16 cellular contexts compared by ENCODE assay signal in genomic region chr3:189457666-189458065, GRCh38.
DNase-seq lines count a peak whose midpoint lies in the region; ATAC-seq, FAIRE-seq and TF ChIP-seq lines count a peak whose summit lies in the region.
"Had no signal": no experiment of that assay in that cellular context is flagged by ENCODE, and none has a peak within 500 bp of the region (broad histone marks: within the 10 kb centered on the region; RNA-seq: fewer than 3 reads in every experiment).

No MANE protein-coding gene starts in this region.

- H3K9me3 ChIP-seq in heart right ventricle: peaks cover 0 to 7% (median 0%) of the 10 kb centered on the region in 11 donors
- no peaks in the 10 kb centered on the region for H3K9me3 ChIP-seq in right atrium auricular region
- H3K9me3 ChIP-seq in kidney (ENCODE audit: control insufficient read depth in 1 of 2, low read length in 2 of 2): no peaks in the 10 kb centered on the region
- no peaks in the 10 kb centered on the region for H3K9me3 ChIP-seq in smooth muscle cell (replicated peaks; ENCODE audit: low read depth)
- no peaks in the 10 kb centered on the region for H3K9me3 ChIP-seq in uterus

- H3K4me2 ChIP-seq in smooth muscle cell: peak overlapping the region; percentile 37
- H3K4me2 ChIP-seq: GM23338 had no signal

- ATAC-seq in heart right ventricle: peak in 6 of 8 donors; percentile 61 to 83 (median 76)
- ATAC-seq: GM23338 had no signal

- H3F3A ChIP-seq in smooth muscle cell (ENCODE audit: low read depth): peaks cover 9% of the 10 kb centered on the region

- TF ChIP-seq CTCF in heart right ventricle (IDR thresholded peaks at IDR 0.05) (no peak), right atrium auricular region (IDR thresholded peaks at IDR 0.05) (no peak), kidney (IDR thresholded peaks at IDR 0.05; ENCODE audit: borderline replicate concordance, extremely low read depth, insufficient read depth) (no peak), smooth muscle cell (IDR thresholded peaks at IDR 0.05; ENCODE audit: borderline replicate concordance, insufficient read depth, poor library complexity, severe bottlenecking) (no peak), uterus (IDR thresholded peaks at IDR 0.05) (no peak)

- no peak for FAIRE-seq in kidney (lab: Jason Lieb, UNC)
- FAIRE-seq: D721Med, G401.6, GM12891 had no signal

- H3K9ac ChIP-seq in kidney (ENCODE audit: low read length in 2 of 2): no peak overlapping the region
- no peak overlapping the region for H3K9ac ChIP-seq in smooth muscle cell (ENCODE audit: low read depth)

- peaks cover 0 to 7% (median 0%) of the 10 kb centered on the region in 9 donors for H3K4me1 ChIP-seq in heart right ventricle
- H3K4me1 ChIP-seq in right atrium auricular region: no peaks in the 10 kb centered on the region
- H3K4me1 ChIP-seq in kidney (ENCODE audit: control insufficient read depth in 1 of 2, insufficient read depth in 1 of 2, low read depth in 1 of 2, low read length in 2 of 2): peaks cover 0 to 2% of the 10 kb centered on the region in 2 donors
- no peaks in the 10 kb centered on the region for H3K4me1 ChIP-seq in smooth muscle cell (ENCODE audit: low read depth)
- H3K4me1 ChIP-seq in uterus: no peaks in the 10 kb centered on the region

- H3K27me3 ChIP-seq in heart right ventricle (no peaks in the 10 kb centered on the region), right atrium auricular region (no peaks in the 10 kb centered on the region), smooth muscle cell (ENCODE audit: low read depth) (no peaks in the 10 kb centered on the region), uterus (no peaks in the 10 kb centered on the region)

- H2AFZ ChIP-seq in smooth muscle cell (ENCODE audit: low read depth): no peak overlapping the region

- no peak for DNase-seq in heart right ventricle
- no peak for DNase-seq in right atrium auricular region (ENCODE audit: low spot score)
- peak; percentile 58 for DNase-seq in RPMI7951 (ENCODE audit: low read depth)
- DNase-seq in kidney: peak; percentile 18
- no peak for DNase-seq in smooth muscle cell (lab: John Stamatoyannopoulos, UW; ENCODE audit: unreplicated experiment)
- no peak for DNase-seq in superior temporal gyrus (ENCODE audit: extremely low spot score)
- no peak for DNase-seq in uterus
- DNase-seq: C1 segment of cervical spinal cord; CD4-positive, alpha-beta T cell; DMS153; DMS79 treated with DMSO at 0.1 percent for 48 hours; H9 had no signal

- no peaks in the 10 kb centered on the region for H3K79me2 ChIP-seq in smooth muscle cell (ENCODE audit: low read depth)

- H3K36me3 ChIP-seq in heart right ventricle (no peaks in the 10 kb centered on the region), right atrium auricular region (no peaks in the 10 kb centered on the region), kidney (ENCODE audit: control insufficient read depth in 1 of 2, insufficient read depth in 2 of 2, low read length in 2 of 2) (no peaks in the 10 kb centered on the region), smooth muscle cell (ENCODE audit: low read depth) (no peaks in the 10 kb centered on the region), uterus (no peaks in the 10 kb centered on the region)

- no peak overlapping the region for H3K4me3 ChIP-seq in heart right ventricle
- H3K4me3 ChIP-seq in right atrium auricular region: no peak overlapping the region
- H3K4me3 ChIP-seq in kidney (ENCODE audit: low read length in 2 of 2): no peak overlapping the region
- H3K4me3 ChIP-seq in smooth muscle cell: no peak overlapping the region
- H3K4me3 ChIP-seq in uterus: no peak overlapping the region
- H3K4me3 ChIP-seq: GM23338 had no signal

- no peaks in the 10 kb centered on the region for H4K20me1 ChIP-seq in smooth muscle cell (ENCODE audit: low read depth)

- intact Hi-C loops in heart right ventricle (cut with DNase I): no loop called here
- intact Hi-C loops in kidney (cut with DNase I): no loop called here
- intact Hi-C loops in uterus (cut with DNase I; ENCODE audit: low total_unique reads): no loop called here

- WGBS in heart right ventricle, 2 donors: 70 to 80% methylated on average over 8 of the region's 8 CpGs
- 91% methylated on average over 8 of the region's 8 CpGs for WGBS in smooth muscle cell (ENCODE audit: low lambda C conversion rate)

- TF ChIP-seq POLR2A in uterus (IDR thresholded peaks at IDR 0.05): no peak

- peak overlapping the region in 3 of 10 donors; percentile 41 to 61 (median 44) for H3K27ac ChIP-seq in heart right ventricle
- H3K27ac ChIP-seq in right atrium auricular region: no peak overlapping the region
- H3K27ac ChIP-seq in kidney (ENCODE audit: low read depth in 2 of 2, low read length in 2 of 2): no peak overlapping the region
- peak overlapping the region; percentile 29 for H3K27ac ChIP-seq in smooth muscle cell (ENCODE audit: low read depth)
- H3K27ac ChIP-seq in uterus: no peak overlapping the region

Comparison
In these comparisons a context has a peak if more than half of its experiments do, and no peak if none do; other contexts are left out.
1. DNase-seq: peak in RPMI7951 (single experiment) and kidney (single experiment); none in heart right ventricle (0 of 2), right atrium auricular region (single experiment), smooth muscle cell (single experiment), superior temporal gyrus (single experiment) and uterus (0 of 2).